In genomic region chr3:178663572-178663971, GRCh38 we compare ENCODE assay signal across 1 cellular context.
TF ChIP-seq lines count a peak whose summit lies in the region.

No MANE protein-coding gene starts in this region.

TF ChIP-seq in GM23338, 12 proteins besides CTCF, POLR2A, EP300 and RAD21 (continued from another document):
- TF ChIP-seq ZNF462 (CRISPR knock-in tag; IDR thresholded peaks at IDR 0.05), result no peak
TF ChIP-seq in GM23338: peak in this region for 0.
